In the genomic region with DNA sequence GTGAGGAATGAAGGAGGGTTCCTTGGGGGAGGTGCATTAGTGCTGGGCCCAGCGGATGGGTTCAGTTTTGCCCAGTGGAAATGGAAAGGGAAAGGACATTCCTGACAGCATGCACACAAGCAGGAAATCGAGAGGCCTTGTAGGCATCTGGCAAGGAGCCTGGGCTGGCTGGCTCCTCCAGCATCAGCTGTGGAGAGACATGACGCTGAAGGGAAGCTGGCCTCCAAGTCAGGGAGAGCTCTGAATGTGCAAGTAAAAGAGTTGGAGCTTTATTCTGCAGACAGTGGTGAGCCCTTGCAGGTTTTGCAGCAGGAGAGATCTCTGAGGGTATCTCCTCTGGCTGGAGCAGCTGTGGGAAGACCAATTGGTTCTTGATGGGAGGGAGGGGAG, we compare ENCODE assay signal across 8 cellular contexts.
DNase-seq lines count a peak whose midpoint lies in the region; ATAC-seq, FAIRE-seq and TF ChIP-seq lines count a peak whose summit lies in the region.

No MANE protein-coding gene starts in this region.

- FAIRE-seq in keratinocyte (lab: Jason Lieb, UNC): no peak

- H3K9me3 ChIP-seq in mammary epithelial cell (replicated peaks; ENCODE audit: insufficient read depth, low read length) (peaks cover 8% of the 10 kb centered on the region), keratinocyte (ENCODE audit: control insufficient read depth, low read depth, low read length) (no peaks in the 10 kb centered on the region)

- H3K79me2 ChIP-seq in mammary epithelial cell (ENCODE audit: insufficient read depth, low read length) (no peaks in the 10 kb centered on the region), keratinocyte (ENCODE audit: control insufficient read depth, insufficient read depth, low read length) (no peaks in the 10 kb centered on the region)

- H3K4me3 ChIP-seq in LNCaP clone FGC (ENCODE audit: low read depth, low read length) (no peak overlapping the region), mammary epithelial cell (replicated peaks in 1 of 3; ENCODE audit: insufficient read depth in 1 of 3, low read depth in 2 of 3, low read length in 3 of 3) (no peak overlapping the region), keratinocyte (ENCODE audit: control insufficient read depth in 2 of 3, extremely low read depth in 1 of 3, insufficient read depth in 2 of 3, low read depth in 1 of 3, low read length in 3 of 3) (peak overlapping the region in 1 of 3 experiments; percentile 5)

- H3K9ac ChIP-seq in mammary epithelial cell (ENCODE audit: insufficient read depth, low read length): no peak overlapping the region
- H3K9ac ChIP-seq in keratinocyte (ENCODE audit: control insufficient read depth, extremely low read depth, insufficient read depth, low read length): no peak overlapping the region

- H3K4me2 ChIP-seq in mammary epithelial cell (ENCODE audit: insufficient read depth, low read depth, low read length): peak overlapping the region; percentile 33
- H3K4me2 ChIP-seq in keratinocyte (ENCODE audit: control insufficient read depth, extremely low read depth, insufficient read depth, low read depth, low read length): peak overlapping the region; percentile 62

- H4K20me1 ChIP-seq in mammary epithelial cell (ENCODE audit: insufficient read depth, low read length) (no peaks in the 10 kb centered on the region), keratinocyte (ENCODE audit: control insufficient read depth, extremely low read depth, insufficient read depth, low read length) (no peaks in the 10 kb centered on the region)

- H3K4me1 ChIP-seq in mammary epithelial cell (ENCODE audit: insufficient read depth, low read length) (peaks cover 24% of the 10 kb centered on the region), keratinocyte (ENCODE audit: control insufficient read depth, extremely low read depth, insufficient read depth, low read length) (peaks cover 44% of the 10 kb centered on the region)

- BruUV-seq in mammary epithelial cell (replicated peaks; lab: Mats Ljungman, UMichigan): no TSS peak

- in situ Hi-C loops in mammary epithelial cell (cut with MboI; ENCODE audit: low sequenced_read_pairs in 2 of 2): no loop called here

- WGBS in mammary epithelial cell (ENCODE audit: low coverage, missing lambda C conversion rate): 10% methylated on average over 3 of the region's 3 CpGs

- no peaks in the 10 kb centered on the region for H3K9me1 ChIP-seq in keratinocyte (ENCODE audit: control insufficient read depth, extremely low read depth, insufficient read depth, low read length)

- peak overlapping the region; percentile 67 for H2AFZ ChIP-seq in mammary epithelial cell (ENCODE audit: low read depth, low read length)
- no peak overlapping the region for H2AFZ ChIP-seq in keratinocyte (ENCODE audit: control insufficient read depth, low read length)

- CTCF ChIA-PET in mammary epithelial cell (lab: Charles Lee; ENCODE audit: low non-redundant PET): interaction anchor here (0.5 to 0.7 kb wide), 2 partner anchors 47 to 52 kb away, joined by 3 to 4 read pairs; no protein-coding TSS in a partner anchor

- H3K36me3 ChIP-seq in mammary epithelial cell (ENCODE audit: insufficient read depth, low read length) (no peaks in the 10 kb centered on the region), keratinocyte (ENCODE audit: control insufficient read depth in 2 of 2, extremely low read depth in 1 of 2, insufficient read depth in 2 of 2, low read length in 2 of 2) (no peaks in the 10 kb centered on the region)

- DNase-seq in LNCaP clone FGC (ENCODE audit: low read depth): peak; percentile 82
- peak; percentile 40 for DNase-seq in mammary epithelial cell
- no peak for DNase-seq in keratinocyte (ENCODE audit: low read depth, low spot score)
- peak in 33 of 49 donors; percentile 9 to 82 (median 44) for DNase-seq in substantia nigra (lab: John Stamatoyannopoulos, UW)
- no peak for DNase-seq in activated CD4-positive, alpha-beta T cell treated with anti-CD3 and anti-CD28 coated beads for 4 hours

- H3K27ac ChIP-seq in mammary epithelial cell (ENCODE audit: insufficient read depth, low read depth, low read length) (no peak overlapping the region), keratinocyte (ENCODE audit: control insufficient read depth, insufficient read depth, low read length) (peak overlapping the region; percentile 0), substantia nigra (ENCODE audit: low read depth, low read length, poor library complexity, severe bottlenecking) (no peak overlapping the region)

- TF ChIP-seq CTCF in LNCaP clone FGC (IDR thresholded peaks at IDR 0.05; ENCODE audit: control insufficient read depth, extremely low read depth, insufficient read depth) (no peak), mammary epithelial cell (conservative IDR thresholded peaks at IDR 0.05 in 1 of 2, IDR thresholded peaks at IDR 0.05 in 1 of 2; ENCODE audit: extremely low read depth in 1 of 2, insufficient read depth in 1 of 2, low read depth in 1 of 2, low read length in 2 of 2) (no peak), keratinocyte (optimal IDR thresholded peaks at IDR 0.05 in 1 of 3, IDR thresholded peaks at IDR 0.05 in 1 of 3, conservative IDR thresholded peaks at IDR 0.05 in 1 of 3; ENCODE audit: extremely low read depth in 1 of 3, insufficient read depth in 2 of 3, low read length in 3 of 3) (no peak)

- intact Hi-C loops in mammary epithelial cell (cut with micrococcal nuclease): loop anchor here (5.0 kb wide), 1 partner anchor 89 kb away; no protein-coding TSS in a partner anchor

- no peaks in the 10 kb centered on the region for H3K27me3 ChIP-seq in mammary epithelial cell (ENCODE audit: insufficient read depth, low read length)
- H3K27me3 ChIP-seq in keratinocyte (ENCODE audit: control insufficient read depth, extremely low read depth, insufficient read depth, low read length): no peaks in the 10 kb centered on the region

- dilution Hi-C loops in mammary epithelial cell (cut with HindIII; ENCODE audit: low sequenced_read_pairs): no loop called here
- dilution Hi-C loops in keratinocyte (cut with MboI; ENCODE audit: extremely low pct_ligation_motif_present, low sequenced_read_pairs): no loop called here

- ATAC-seq in GM21367 (IDR thresholded peaks at IDR 0.05; ENCODE audit: unreplicated experiment) (no peak), HG02938 (IDR thresholded peaks at IDR 0.05; ENCODE audit: unreplicated experiment) (no peak), GM18520 (IDR thresholded peaks at IDR 0.05; ENCODE audit: unreplicated experiment) (no peak)

Comparison
In these comparisons a context has a peak if more than half of its experiments do, and no peak if none do; other contexts are left out.
1. DNase-seq: peak in LNCaP clone FGC (single experiment), mammary epithelial cell (single experiment) and substantia nigra (33 of 49); none in keratinocyte (single experiment) and activated CD4-positive, alpha-beta T cell treated with anti-CD3 and anti-CD28 coated beads for 4 hours (0 of 2).